9 cellular contexts compared by ENCODE assay signal in genomic region chr16:27355610-27356009, GRCh38. TPM values are rescaled to one million over a fixed set of nuclear protein-coding genes. Genes with fewer than 3 reads are reported as not detected.
DNase-seq lines count a peak whose midpoint lies in the region; ATAC-seq and TF ChIP-seq lines count a peak whose summit lies in the region.
"Had no signal": no experiment of that assay in that cellular context is flagged by ENCODE, and none has a peak within 500 bp of the region (broad histone marks: within the 10 kb centered on the region; RNA-seq: fewer than 3 reads in every experiment).

No MANE protein-coding gene starts in this region.

- peaks cover 88 to 99% of the 10 kb centered on the region in 2 donors for H3K36me3 Mint-ChIP-seq in CD14-positive monocyte
- H3K36me3 Mint-ChIP-seq in stimulated activated naive B cell treated with anti-CD40 and anti-IgM and Interleukin-4, amounts not matched to agents 10 μg/mL and 1 μg/mL and 100 μg/mL, for 72 hours: peaks cover 75 to 79% of the 10 kb centered on the region in 2 donors

- H3K27ac Mint-ChIP-seq in CD14-positive monocyte: peak overlapping the region; percentile 8 to 69 (median 53)
- peak overlapping the region; percentile 48 for H3K27ac Mint-ChIP-seq in stimulated activated naive B cell treated with anti-CD40 and anti-IgM and Interleukin-4, amounts not matched to agents 10 μg/mL and 1 μg/mL and 100 μg/mL, for 72 hours

- peaks cover 2% of the 10 kb centered on the region for H3K4me1 Mint-ChIP-seq in CD14-positive monocyte
- peaks cover 17 to 49% of the 10 kb centered on the region in 2 donors for H3K4me1 Mint-ChIP-seq in stimulated activated naive B cell treated with anti-CD40 and anti-IgM and Interleukin-4, amounts not matched to agents 10 μg/mL and 1 μg/mL and 100 μg/mL, for 72 hours

- peak; percentile 71 for DNase-seq in CD14-positive monocyte (ENCODE audit: low spot score)
- peak; percentile 75 for DNase-seq in KBM-7
- peak; percentile 69 to 74 for DNase-seq in activated T-cell treated with anti-CD3 and anti-CD28 coated beads, Interleukin-2, amount 50 U/mL, for 48 hours
- DNase-seq in left ventricle myocardium superior: peak; percentile 61
- no peak for DNase-seq in stimulated activated naive B cell treated with anti-CD40 and anti-IgM and Interleukin-4, amounts not matched to agents 10 μg/mL and 1 μg/mL and 100 μg/mL, for 72 hours
- DNase-seq in COLO668 (lab: John Stamatoyannopoulos, UW; ENCODE audit: unreplicated experiment): no peak
- no peak for DNase-seq in NCI-H2227 treated with DMSO at 0.1 percent for 48 hours (lab: John Stamatoyannopoulos, UW)
- DNase-seq in DMS114 treated with DMSO at 0.1 percent for 48 hours (lab: John Stamatoyannopoulos, UW; ENCODE audit: unreplicated experiment): no peak

- peak; percentile 41 for ATAC-seq in left ventricle myocardium superior
- peak; percentile 48 to 64 for ATAC-seq in stimulated activated naive B cell treated with anti-CD40 and anti-IgM and Interleukin-4, amounts not matched to agents 10 μg/mL and 1 μg/mL and 100 μg/mL, for 72 hours (replicated peaks)

- peaks cover 0 to 3% (median 0%) of the 10 kb centered on the region in 3 donors for H3K27me3 Mint-ChIP-seq in CD14-positive monocyte (ENCODE audit: low read depth in 3 of 3)
- H3K27me3 Mint-ChIP-seq in stimulated activated naive B cell treated with anti-CD40 and anti-IgM and Interleukin-4, amounts not matched to agents 10 μg/mL and 1 μg/mL and 100 μg/mL, for 72 hours: no peaks in the 10 kb centered on the region

- intact Hi-C loops in CD14-positive monocyte (cut with micrococcal nuclease): no loop called here
- intact Hi-C loops in left ventricle myocardium superior (cut with micrococcal nuclease): no loop called here

- peak; percentile 69 for TF ChIP-seq CTCF in CD14-positive monocyte (IDR thresholded peaks at IDR 0.05)

- peaks cover 0 to 7% (median 2%) of the 10 kb centered on the region in 7 donors for H3K9me3 Mint-ChIP-seq in CD14-positive monocyte
- no peaks in the 10 kb centered on the region for H3K9me3 Mint-ChIP-seq in stimulated activated naive B cell treated with anti-CD40 and anti-IgM and Interleukin-4, amounts not matched to agents 10 μg/mL and 1 μg/mL and 100 μg/mL, for 72 hours

- no peak overlapping the region for H3K4me3 Mint-ChIP-seq in CD14-positive monocyte
- H3K4me3 Mint-ChIP-seq in stimulated activated naive B cell treated with anti-CD40 and anti-IgM and Interleukin-4, amounts not matched to agents 10 μg/mL and 1 μg/mL and 100 μg/mL, for 72 hours: peak overlapping the region in 1 of 2 donors; percentile 7

- in situ Hi-C loops in KBM-7 (cut with MboI; ENCODE audit: low pct_unique_long_range_greater_than_20kb, low sequenced_read_pairs): no loop called here

RNA-seq across cellular contexts. Expression of gene IL4R, which starts 41.8 kb away (rescaled TPM):
- polyA plus RNA-seq in CD14-positive monocyte: 10 to 100 TPM; 25.1 to 35.6 TPM
- 9.8 TPM for total RNA-seq in left ventricle myocardium superior

RNA-seq across cellular contexts. Expression of gene IL21R, which starts 46.4 kb away (rescaled TPM):
- 1 to 10 TPM; 1.0 to 1.7 TPM for polyA plus RNA-seq in CD14-positive monocyte
- 0.07 TPM for total RNA-seq in left ventricle myocardium superior
- total RNA-seq: epithelial cell of proximal tubule had no signal

Comparison
In these comparisons a context has a peak if more than half of its experiments do, and no peak if none do; other contexts are left out.
1. DNase-seq: peak in CD14-positive monocyte (single experiment), KBM-7 (single experiment), activated T-cell treated with anti-CD3 and anti-CD28 coated beads, Interleukin-2, amount 50 U/mL, for 48 hours (2 of 2) and left ventricle myocardium superior (single experiment); none in stimulated activated naive B cell treated with anti-CD40 and anti-IgM and Interleukin-4, amounts not matched to agents 10 μg/mL and 1 μg/mL and 100 μg/mL, for 72 hours (single experiment), COLO668 (single experiment), NCI-H2227 treated with DMSO at 0.1 percent for 48 hours (single experiment) and DMS114 treated with DMSO at 0.1 percent for 48 hours (single experiment).